Comparison of ENCODE assay signal across 19 cellular contexts in the genomic region with DNA sequence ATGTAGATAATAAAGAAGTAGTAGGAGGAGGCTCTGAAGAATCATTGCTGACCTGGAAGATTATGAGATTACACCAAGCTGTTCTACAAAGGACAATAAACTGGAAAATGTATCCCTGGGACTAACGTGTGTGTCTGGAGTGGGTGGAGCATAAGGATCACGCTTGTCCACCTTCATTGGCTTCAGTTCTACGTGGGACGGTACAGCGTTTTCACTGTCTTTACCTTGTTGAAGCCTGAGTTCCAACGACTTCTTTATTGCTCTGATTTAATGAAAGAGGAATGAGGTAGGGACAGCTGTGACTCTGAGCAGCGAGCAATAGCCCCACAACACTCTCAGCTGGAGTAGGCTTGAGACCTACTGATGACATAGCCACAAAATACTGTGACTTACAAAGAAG.
A peak's percentile ranks its signal among the peaks of the same experiment; 100 is the strongest.
DNase-seq lines count a peak whose midpoint lies in the region; ATAC-seq and TF ChIP-seq lines count a peak whose summit lies in the region.
"Had no signal": no experiment of that assay in that cellular context is flagged by ENCODE, and none has a peak within 500 bp of the region (broad histone marks: within the 10 kb centered on the region; RNA-seq: fewer than 3 reads in every experiment).

No MANE protein-coding gene starts in this region.

- no peaks in the 10 kb centered on the region for H4K20me1 ChIP-seq in HCT116 (ENCODE audit: insufficient read depth)

- intact Hi-C loops in HCT116 (cut with micrococcal nuclease) (no loop called here), stomach (cut with DNase I; ENCODE audit: low total_unique reads) (no loop called here), left ventricle myocardium inferior (cut with micrococcal nuclease) (no loop called here)

- peaks cover 3% of the 10 kb centered on the region; the same call in 1 of the 2 replicates for H3K79me2 ChIP-seq in HCT116 (ENCODE audit: insufficient read depth, low read length)

- H3K4me3 ChIP-seq in HCT116 (replicated peaks in 1 of 2; ENCODE audit: low read depth in 1 of 2, low read length in 2 of 2): no peak overlapping the region
- no peak overlapping the region for H3K4me3 ChIP-seq in mucosa of rectum (ENCODE audit: low read length in 2 of 2)
- H3K4me3 ChIP-seq in stomach: no peak overlapping the region
- H3K4me3 ChIP-seq in left ventricle myocardium inferior: no peak overlapping the region
- H3K4me3 ChIP-seq: PC-9, SJSA1 had no signal

- peaks cover 7% of the 10 kb centered on the region; the same call in 1 of the 2 replicates for H3K36me3 Mint-ChIP-seq in WTC11

- H3K27me3 ChIP-seq in HCT116 (ENCODE audit: insufficient read depth, low read length) (no peaks in the 10 kb centered on the region), mucosa of rectum (ENCODE audit: control insufficient read depth in 2 of 2, insufficient read depth in 2 of 2, low read length in 2 of 2) (no peaks in the 10 kb centered on the region), stomach (no peaks in the 10 kb centered on the region), left ventricle myocardium inferior (ENCODE audit: low read depth) (no peaks in the 10 kb centered on the region)
- H3K27me3 ChIP-seq: SJSA1 had no signal

- H3K27ac ChIP-seq in HCT116 (ENCODE audit: low read depth, low read length) (peak overlapping the region; percentile 14; the same call in 1 of the 2 replicates), mucosa of rectum (ENCODE audit: low read depth in 2 of 2, low read length in 2 of 2) (peak overlapping the region; percentile 49 to 80), stomach (peak overlapping the region in 4 of 5 donors; percentile 34 to 88 (median 60)), left ventricle myocardium inferior (replicated peaks) (no peak overlapping the region)
- H3K27ac ChIP-seq: SJSA1 had no signal

- no peaks in the 10 kb centered on the region for H3K27me3 Mint-ChIP-seq in WTC11 (ENCODE audit: low read depth)
- H3K27me3 Mint-ChIP-seq: IgD-negative memory B cell had no signal

- RAD21 ChIA-PET in HCT116 (lab: Charles Lee; ENCODE audit: low non-redundant PET in 1 of 2, low total read pairs in 2 of 2, uncharacterized antibody in 2 of 2, unreplicated experiment in 2 of 2): no interaction called here

- WGBS in stomach, 5 donors: 85 to 93% (median 89%) methylated on average over 7 of the region's 7 CpGs

- CTCF ChIA-PET in HCT116 (lab: Charles Lee): no interaction called here
- CTCF ChIA-PET in WTC11 (lab: Charles Lee): interaction anchor here (1.0 kb wide), 1 partner anchor 21 kb away, joined by 4 read pairs; no protein-coding TSS in a partner anchor

- H3K4me2 ChIP-seq in HCT116 (ENCODE audit: low read length): no peak overlapping the region
- H3K4me2 ChIP-seq: PC-9 had no signal

- H3K9me3 ChIP-seq in HCT116 (ENCODE audit: control insufficient read depth in 1 of 2, insufficient read depth in 1 of 2, low read depth in 1 of 2, low read length in 2 of 2) (no peaks in the 10 kb centered on the region), mucosa of rectum (ENCODE audit: control insufficient read depth in 2 of 2, low read length in 2 of 2) (no peaks in the 10 kb centered on the region), stomach (no peaks in the 10 kb centered on the region), left ventricle myocardium inferior (replicated peaks) (no peaks in the 10 kb centered on the region)
- H3K9me3 ChIP-seq: SJSA1 had no signal

- H2AFZ ChIP-seq in HCT116 (ENCODE audit: low read depth, low read length, poor library complexity, severe bottlenecking): no peak overlapping the region
- H2AFZ ChIP-seq: PC-9 had no signal

- H3K9me2 ChIP-seq in HCT116 (ENCODE audit: insufficient read depth): no peaks in the 10 kb centered on the region

- TF ChIP-seq POLR2A in HCT116 (IDR thresholded peaks at IDR 0.05; ENCODE audit: borderline replicate concordance, extremely low read depth, insufficient read depth, insufficient read length) (no peak), stomach (IDR thresholded peaks at IDR 0.05) (no peak)

- POLR2A ChIA-PET in HCT116 (lab: Charles Lee): no interaction called here
- POLR2A ChIA-PET in WTC11 (lab: Charles Lee): no interaction called here

- ATAC-seq in HCT116: no peak
- ATAC-seq in WTC11: no peak
- ATAC-seq in HG02571 (IDR thresholded peaks at IDR 0.05; ENCODE audit: unreplicated experiment): no peak

- H3K4me1 ChIP-seq in HCT116 (ENCODE audit: control insufficient read depth in 1 of 2, insufficient read depth in 2 of 2, low read length in 2 of 2) (peaks cover 41 to 61% of the 10 kb centered on the region in 2 experiments), mucosa of rectum (ENCODE audit: control insufficient read depth in 2 of 2, insufficient read depth in 2 of 2, low read length in 2 of 2) (peaks cover 6 to 40% of the 10 kb centered on the region in 2 donors), stomach (peaks cover 4 to 51% (median 17%) of the 10 kb centered on the region in 4 donors), left ventricle myocardium inferior (peaks cover 14% of the 10 kb centered on the region)
- H3K4me1 ChIP-seq: SJSA1 had no signal

- H3K27ac Mint-ChIP-seq in WTC11: peak overlapping the region; percentile 63
- H3K27ac Mint-ChIP-seq: IgD-negative memory B cell had no signal

- no peaks in the 10 kb centered on the region for H3K36me3 ChIP-seq in HCT116 (ENCODE audit: control insufficient read depth in 1 of 2, insufficient read depth in 2 of 2, low read length in 2 of 2)
- peaks cover 0 to 3% of the 10 kb centered on the region in 2 donors for H3K36me3 ChIP-seq in mucosa of rectum (ENCODE audit: control insufficient read depth in 2 of 2, insufficient read depth in 2 of 2, low read length in 2 of 2)
- peaks cover 0 to 11% (median 2%) of the 10 kb centered on the region in 4 donors for H3K36me3 ChIP-seq in stomach
- peaks cover 16% of the 10 kb centered on the region for H3K36me3 ChIP-seq in left ventricle myocardium inferior
- H3K36me3 ChIP-seq: SJSA1 had no signal

- TF ChIP-seq CTCF in HCT116 (IDR thresholded peaks at IDR 0.05 in 2 of 3, conservative IDR thresholded peaks at IDR 0.05 in 1 of 3; ENCODE audit: borderline replicate concordance in 1 of 3, insufficient read depth in 1 of 3, low read depth in 2 of 3, low read length in 2 of 3) (no peak), WTC11 (IDR thresholded peaks at IDR 0.05) (no peak), stomach (IDR thresholded peaks at IDR 0.05) (no peak), left ventricle myocardium inferior (IDR thresholded peaks at IDR 0.05; ENCODE audit: borderline replicate concordance) (no peak)

- H3K9me3 Mint-ChIP-seq in WTC11: no peaks in the 10 kb centered on the region

- no peak for TF ChIP-seq RAD21 in HCT116 (IDR thresholded peaks at IDR 0.05; ENCODE audit: low read depth)

- no TSS peak for BruUV-seq in HCT116 (replicated peaks; lab: Mats Ljungman, UMichigan)

- DNase-seq in HCT116 (ENCODE audit: low read depth, low spot score) (no peak), WTC11 (ENCODE audit: low spot score) (no peak), stomach (no peak), left ventricle myocardium inferior (no peak), occipital lobe (lab: John Stamatoyannopoulos, UW) (no peak), NOMO-1 (lab: John Stamatoyannopoulos, UW; ENCODE audit: unreplicated experiment in 2 of 2) (no peak)
- DNase-seq: C1 segment of cervical spinal cord, Kasumi-1, MM.1S, NCI-H1105, NCI-H1694 treated with DMSO at 0.1 percent for 48 hours, NCI-H2107, NCI-H2227 treated with DMSO at 0.1 percent for 48 hours, NCI-H526, PC-9 had no signal

- no peak overlapping the region for H3K9ac ChIP-seq in HCT116 (ENCODE audit: low read length)
- no peak overlapping the region for H3K9ac ChIP-seq in mucosa of rectum (ENCODE audit: low read depth in 1 of 2, low read length in 2 of 2)

- no peak for TF ChIP-seq EP300 in stomach (IDR thresholded peaks at IDR 0.05)

- peaks cover 25% of the 10 kb centered on the region for H3K4me1 Mint-ChIP-seq in WTC11

- no peak overlapping the region for H3K4me3 Mint-ChIP-seq in WTC11
- H3K4me3 Mint-ChIP-seq: IgD-negative memory B cell had no signal

TF ChIP-seq in HCT116, 20 proteins besides CTCF, POLR2A, EP300 and RAD21 (continues in another document):
- TF ChIP-seq EZH2phosphoT487 (IDR thresholded peaks at IDR 0.05; ENCODE audit: borderline replicate concordance) (no peak), SP1 (IDR thresholded peaks at IDR 0.05; ENCODE audit: low read depth) (no peak), POLR2AphosphoS5 (IDR thresholded peaks at IDR 0.05; ENCODE audit: low read depth, low read length) (no peak), TCF7L2 (IDR thresholded peaks at IDR 0.05; ENCODE audit: borderline replicate concordance, extremely low read depth, insufficient read depth, insufficient read length) (no peak), ATF3 (IDR thresholded peaks at IDR 0.05) (no peak), CBX3 (IDR thresholded peaks at IDR 0.05; ENCODE audit: low read depth) (no peak), JUND (IDR thresholded peaks at IDR 0.05) (no peak), EGR1 (IDR thresholded peaks at IDR 0.05; ENCODE audit: low read depth) (no peak)

TF ChIP-seq in WTC11, 78 proteins besides CTCF, POLR2A, EP300 and RAD21:
- TF ChIP-seq ZNF423 (CRISPR knock-in tag; IDR thresholded peaks at IDR 0.05) (no peak), JAZF1 (CRISPR knock-in tag; IDR thresholded peaks at IDR 0.05) (no peak)
